16 cellular contexts compared by ENCODE assay signal in genomic region chr1:224052767-224053166, GRCh38.
DNase-seq lines count a peak whose midpoint lies in the region; ATAC-seq and TF ChIP-seq lines count a peak whose summit lies in the region.
"Had no signal": no experiment of that assay in that cellular context is flagged by ENCODE, and none has a peak within 500 bp of the region (broad histone marks: within the 10 kb centered on the region; RNA-seq: fewer than 3 reads in every experiment).

No MANE protein-coding gene starts in this region.

- H3K27ac ChIP-seq in Panc1 (ENCODE audit: low read length) = no peak overlapping the region
- H3K27ac ChIP-seq in osteoblast (ENCODE audit: low read depth, low read length) = no peak overlapping the region
- H3K27ac ChIP-seq in mesendoderm (ENCODE audit: low read depth, low read length) = no peak overlapping the region
- H3K27ac ChIP-seq: lower lobe of right lung, neural progenitor cell had no signal

- H3K4me2 ChIP-seq in osteoblast (ENCODE audit: insufficient read depth, low read length) (no peak overlapping the region), mesendoderm (ENCODE audit: low read length) (no peak overlapping the region)
- H3K4me2 ChIP-seq: neural progenitor cell had no signal

- peaks cover 17% of the 10 kb centered on the region for H3K4me1 Mint-ChIP-seq in endothelial cell (ENCODE audit: unreplicated experiment)
- H3K4me1 Mint-ChIP-seq: activated naive CD4-positive, alpha-beta T cell treated with anti-CD3 and anti-CD28 coated beads, Interleukin-2, amount 10 ng/mL, durations not matched to agents 7 days and 5 days had no signal

- no peak overlapping the region for H2BK120ac ChIP-seq in mesendoderm (ENCODE audit: low read depth, low read length)

- H3K9me3 Mint-ChIP-seq in endothelial cell (ENCODE audit: unreplicated experiment) = no peaks in the 10 kb centered on the region
- H3K9me3 Mint-ChIP-seq: activated naive CD4-positive, alpha-beta T cell treated with anti-CD3 and anti-CD28 coated beads, Interleukin-2, amount 10 ng/mL, durations not matched to agents 7 days and 5 days had no signal

- in situ Hi-C loops in Panc1 (cut with HindIII; ENCODE audit: low pct_unique_long_range_greater_than_20kb, low sequenced_read_pairs) = no loop called here

- POLR2A ChIA-PET in Panc1 (lab: Charles Lee) = no interaction called here

- no peak overlapping the region for H3K4me3 ChIP-seq in Panc1 (ENCODE audit: low read depth in 2 of 2, low read length in 2 of 2)
- H3K4me3 ChIP-seq in osteoblast (ENCODE audit: insufficient read depth, low read length) = no peak overlapping the region
- no peak overlapping the region for H3K4me3 ChIP-seq in mesendoderm (ENCODE audit: low read length)
- H3K4me3 ChIP-seq: lower lobe of right lung, neural progenitor cell had no signal

- H3K4me1 ChIP-seq in Panc1 (ENCODE audit: control insufficient read depth, insufficient read depth, low read length) (no peaks in the 10 kb centered on the region), osteoblast (ENCODE audit: insufficient read depth, low read length) (peaks cover 13% of the 10 kb centered on the region), mesendoderm (ENCODE audit: control insufficient read depth, low read depth, low read length) (no peaks in the 10 kb centered on the region)
- H3K4me1 ChIP-seq: lower lobe of right lung, neural progenitor cell had no signal

- TF ChIP-seq CTCF in Panc1 (IDR thresholded peaks at IDR 0.05) (no peak), endothelial cell (IDR thresholded peaks at IDR 0.05; ENCODE audit: unreplicated experiment) (no peak), osteoblast (IDR thresholded peaks at IDR 0.05; ENCODE audit: extremely low read depth, low read depth, low read length) (no peak)

- H3K36me3 Mint-ChIP-seq in endothelial cell (ENCODE audit: low read depth, unreplicated experiment) = peaks cover 7% of the 10 kb centered on the region
- H3K36me3 Mint-ChIP-seq: activated naive CD4-positive, alpha-beta T cell treated with anti-CD3 and anti-CD28 coated beads, Interleukin-2, amount 10 ng/mL, durations not matched to agents 7 days and 5 days; neural progenitor cell had no signal

- no peak overlapping the region for H4K8ac ChIP-seq in mesendoderm (ENCODE audit: low read depth, low read length)

- H2AK5ac ChIP-seq in mesendoderm (ENCODE audit: low read length) = no peak overlapping the region

- no peaks in the 10 kb centered on the region for H3K27me3 ChIP-seq in Panc1 (ENCODE audit: control insufficient read depth, insufficient read depth, low read length)
- H3K27me3 ChIP-seq in osteoblast (ENCODE audit: insufficient read depth, low read length) = no peaks in the 10 kb centered on the region
- H3K27me3 ChIP-seq in mesendoderm (ENCODE audit: insufficient read depth, low read length, poor library complexity) = no peaks in the 10 kb centered on the region
- H3K27me3 ChIP-seq: neural progenitor cell had no signal

- H3K27ac Mint-ChIP-seq in endothelial cell (ENCODE audit: unreplicated experiment) = peak overlapping the region; percentile 67
- H3K27ac Mint-ChIP-seq: activated naive CD4-positive, alpha-beta T cell treated with anti-CD3 and anti-CD28 coated beads, Interleukin-2, amount 10 ng/mL, durations not matched to agents 7 days and 5 days; neural progenitor cell; WTC11 had no signal

- H3K9me3 ChIP-seq in Panc1 (ENCODE audit: control insufficient read depth, insufficient read depth, low read depth, low read length) (no peaks in the 10 kb centered on the region), osteoblast (ENCODE audit: low read depth, low read length) (no peaks in the 10 kb centered on the region)
- H3K9me3 ChIP-seq: lower lobe of right lung had no signal

- H2BK5ac ChIP-seq in mesendoderm (ENCODE audit: low read length) = no peak overlapping the region

- whole genome bisulfite sequencing in mesendoderm (ENCODE audit: extremely low coverage, insufficient coverage, low lambda C conversion rate) = no CpG with 5 or more reads among the region's 3 CpGs

- peak overlapping the region; percentile 63 for H2AFZ ChIP-seq in osteoblast (ENCODE audit: low read length)
- H2AFZ ChIP-seq: neural progenitor cell had no signal

- intact Hi-C loops in Panc1 (cut with micrococcal nuclease; ENCODE audit: unreplicated experiment) = loop anchor here (5.0 kb wide), 1 partner anchor 355 kb away; no protein-coding TSS in a partner anchor

- no TSS peak for BruUV-seq in Panc1 (replicated peaks; lab: Mats Ljungman, UMichigan)

- CTCF ChIA-PET in Panc1 (lab: Charles Lee) = no interaction called here

- H3K4me3 Mint-ChIP-seq in endothelial cell (ENCODE audit: unreplicated experiment) = no peak overlapping the region
- H3K4me3 Mint-ChIP-seq: activated naive CD4-positive, alpha-beta T cell treated with anti-CD3 and anti-CD28 coated beads, Interleukin-2, amount 10 ng/mL, durations not matched to agents 7 days and 5 days; neural progenitor cell; WTC11 had no signal

- DNase-seq in GM03348 (ENCODE audit: low spot score) = peak; percentile 37
- DNase-seq in Panc1 (ENCODE audit: low read depth, low spot score) = peak; percentile 62
- no peak for DNase-seq in endothelial cell (ENCODE audit: low spot score)
- peak; percentile 88 for DNase-seq in osteoblast (ENCODE audit: insufficient read length, low spot score, missing footprints)
- DNase-seq in OCI-M1 (lab: John Stamatoyannopoulos, UW) = no peak
- DNase-seq in mesendoderm = no peak
- DNase-seq: activated CD8-positive, alpha-beta memory T cell treated with anti-CD3 and anti-CD28 coated beads, Interleukin-2, amount 50 U/mL, for 4 hours; activated naive CD4-positive, alpha-beta T cell treated with anti-CD3 and anti-CD28 coated beads, Interleukin-2, amount 10 ng/mL, durations not matched to agents 7 days and 5 days; erythroblast; H7; lower lobe of right lung; MM.1S had no signal

- H3K4ac ChIP-seq in mesendoderm (ENCODE audit: low read depth, low read length) = no peak overlapping the region

- H3K79me2 ChIP-seq in osteoblast (ENCODE audit: insufficient read depth, low read length) (no peaks in the 10 kb centered on the region), mesendoderm (ENCODE audit: control insufficient read depth, insufficient read depth, low read length) (no peaks in the 10 kb centered on the region)

- no peak for ATAC-seq in Panc1
- no peak for ATAC-seq in GM18909 (IDR thresholded peaks at IDR 0.05; ENCODE audit: poor library complexity, unreplicated experiment)
- no peak for ATAC-seq in HG03469 (IDR thresholded peaks at IDR 0.05; ENCODE audit: unreplicated experiment)
- ATAC-seq: lower lobe of right lung, WTC11 had no signal

- H3K36me3 ChIP-seq in Panc1 (ENCODE audit: control insufficient read depth, insufficient read depth, low read length) = no peaks in the 10 kb centered on the region
- no peaks in the 10 kb centered on the region for H3K36me3 ChIP-seq in osteoblast (ENCODE audit: insufficient read depth, low read length)
- H3K36me3 ChIP-seq in mesendoderm (ENCODE audit: control insufficient read depth, insufficient read depth, low read length) = no peaks in the 10 kb centered on the region
- H3K36me3 ChIP-seq: lower lobe of right lung, neural progenitor cell had no signal

- H3K23ac ChIP-seq in mesendoderm (ENCODE audit: low read length) = no peak overlapping the region

- no peaks in the 10 kb centered on the region for H3K79me1 ChIP-seq in mesendoderm (ENCODE audit: low read length)

- no peak overlapping the region for H4K5ac ChIP-seq in mesendoderm (ENCODE audit: low read length)

- no peaks in the 10 kb centered on the region for H4K20me1 ChIP-seq in osteoblast (ENCODE audit: insufficient read depth, low read length)

- no peak overlapping the region for H3K56ac ChIP-seq in mesendoderm (ENCODE audit: low read length)

- H3K18ac ChIP-seq in mesendoderm (ENCODE audit: low read length) = no peak overlapping the region

- H3K9ac ChIP-seq in mesendoderm (ENCODE audit: low read length) = no peak overlapping the region
- H3K9ac ChIP-seq: neural progenitor cell had no signal

- H2BK15ac ChIP-seq in mesendoderm (replicated peaks; ENCODE audit: low read depth) = no peak overlapping the region

- peaks cover 5% of the 10 kb centered on the region for H3K27me3 Mint-ChIP-seq in endothelial cell (ENCODE audit: unreplicated experiment)

Comparison
In these comparisons a context has a peak if more than half of its experiments do, and no peak if none do; other contexts are left out.
1. DNase-seq: peak in GM03348 (single experiment), Panc1 (single experiment) and osteoblast (single experiment); none in endothelial cell (single experiment), OCI-M1 (single experiment) and mesendoderm (single experiment).